Comparison of ENCODE assay signal across 8 cellular contexts in genomic region chr20:32945710-32946221, GRCh38. TPM values are rescaled to one million over a fixed set of nuclear protein-coding genes. Genes with fewer than 3 reads are reported as not detected.
A peak's percentile ranks its signal among the peaks of the same experiment; 100 is the strongest.
DNase-seq lines count a peak whose midpoint lies in the region; ATAC-seq and TF ChIP-seq lines count a peak whose summit lies in the region.

No MANE protein-coding gene starts in this region.

- no peak overlapping the region for H3K4me3 ChIP-seq in left ventricle myocardium inferior
- no peak overlapping the region for H3K4me3 ChIP-seq in astrocyte of the cerebellum (ENCODE audit: low read depth, low read length)
- H3K4me3 ChIP-seq in mucosa of descending colon: no peak overlapping the region

- in situ Hi-C loops in astrocyte of the cerebellum (cut with HindIII; ENCODE audit: low sequenced_read_pairs): no loop called here

- H3K27ac ChIP-seq in left ventricle myocardium inferior (replicated peaks): no peak overlapping the region

- DNase-seq in left ventricle myocardium inferior (no peak), cardiac septum (ENCODE audit: low spot score) (no peak), NCI-H69 (lab: John Stamatoyannopoulos, UW) (peak; percentile 51), astrocyte of the cerebellum (ENCODE audit: low read depth) (no peak), mucosa of descending colon (no peak), inferior parietal cortex (ENCODE audit: extremely low spot score) (no peak)

- H3K9me3 ChIP-seq in left ventricle myocardium inferior (replicated peaks) (peaks cover 14% of the 10 kb centered on the region), mucosa of descending colon (no peaks in the 10 kb centered on the region)

- H3K4me1 ChIP-seq in left ventricle myocardium inferior: no peaks in the 10 kb centered on the region
- no peaks in the 10 kb centered on the region for H3K4me1 ChIP-seq in mucosa of descending colon (ENCODE audit: low read depth)

- ATAC-seq in mucosa of descending colon (peak; percentile 46), GM21717 (IDR thresholded peaks at IDR 0.05; ENCODE audit: unreplicated experiment) (no peak), HG03135 (IDR thresholded peaks at IDR 0.05; ENCODE audit: unreplicated experiment) (no peak)

- H3K36me3 ChIP-seq in left ventricle myocardium inferior (no peaks in the 10 kb centered on the region), mucosa of descending colon (ENCODE audit: low read depth) (no peaks in the 10 kb centered on the region)

- intact Hi-C loops in left ventricle myocardium inferior (cut with micrococcal nuclease) (no loop called here), cardiac septum (cut with DNase I) (loop anchor here (5.0 kb wide), 1 partner anchor 153 kb away; no protein-coding TSS in a partner anchor), mucosa of descending colon (cut with DNase I, micrococcal nuclease) (no loop called here)

- H3K27me3 ChIP-seq in left ventricle myocardium inferior (ENCODE audit: low read depth): no peaks in the 10 kb centered on the region

- TF ChIP-seq CTCF in left ventricle myocardium inferior (IDR thresholded peaks at IDR 0.05; ENCODE audit: borderline replicate concordance) (peak; percentile 58), astrocyte of the cerebellum (IDR thresholded peaks at IDR 0.05; ENCODE audit: low read depth, low read length, missing control alignments) (peak; percentile 59), mucosa of descending colon (IDR thresholded peaks at IDR 0.05) (no peak)

RNA-seq across cellular contexts. Expression of gene SUN5, which starts 58.5 kb away (rescaled TPM):
- total RNA-seq in left ventricle myocardium inferior (not detected), cardiac septum (not detected), mucosa of descending colon (not detected)
